8 cellular contexts compared by ENCODE assay signal in the genomic region with DNA sequence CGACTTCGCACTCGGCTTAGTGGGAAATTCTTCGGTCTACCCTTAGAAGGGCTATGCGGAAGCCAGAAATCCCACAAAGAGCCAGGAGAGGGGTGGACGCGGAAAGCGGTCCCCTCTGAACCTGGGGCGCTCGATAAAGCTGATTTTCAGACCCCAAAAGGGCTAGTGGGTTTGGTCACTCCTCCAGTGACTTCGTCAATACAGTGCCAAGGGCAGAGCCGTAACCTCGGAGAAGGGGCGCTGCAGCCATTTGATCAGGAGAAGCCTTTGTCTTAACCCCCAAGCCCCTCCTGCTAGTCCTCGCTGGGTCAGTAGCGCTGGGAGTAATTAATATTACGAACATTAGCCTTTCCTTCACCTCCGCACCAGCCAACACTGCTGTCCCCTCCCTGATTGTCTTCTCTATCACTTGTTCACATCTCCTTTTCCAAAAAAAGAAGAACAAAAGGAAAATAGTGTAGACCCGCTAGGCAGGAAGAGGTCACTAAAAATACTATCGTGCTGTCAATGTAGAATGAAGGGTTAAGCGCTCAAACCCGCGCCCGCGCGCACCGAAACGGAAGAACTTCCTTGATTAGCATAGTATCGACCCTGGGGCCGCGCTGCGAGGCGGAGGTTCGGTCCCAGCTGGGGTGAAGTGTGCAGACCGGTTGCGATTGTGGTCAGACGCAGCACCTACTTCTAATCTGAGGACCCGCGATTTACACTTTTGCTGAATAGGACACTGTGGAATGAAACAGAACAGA.
DNase-seq lines count a peak whose midpoint lies in the region; ATAC-seq, FAIRE-seq and TF ChIP-seq lines count a peak whose summit lies in the region.

No MANE protein-coding gene starts in this region.

- peaks cover 7% of the 10 kb centered on the region; the same call in 1 of the 2 replicates for H3K9me3 ChIP-seq in AG04450 (ENCODE audit: control insufficient read depth, insufficient read depth, low read length)
- H3K9me3 ChIP-seq in HUES64 (ENCODE audit: insufficient read depth, low read depth, low read length), result no peaks in the 10 kb centered on the region
- H3K9me3 ChIP-seq in GM12878 (replicated peaks; ENCODE audit: control insufficient read depth, insufficient read depth, low read length), result no peaks in the 10 kb centered on the region
- H3K9me3 ChIP-seq in iPS-18a (ENCODE audit: control insufficient read depth, low read depth, low read length), result no peaks in the 10 kb centered on the region
- H3K9me3 ChIP-seq in skeletal muscle satellite cell (replicated peaks; ENCODE audit: low read length), result no peaks in the 10 kb centered on the region

- TF ChIP-seq CTCF in AG04450 (IDR thresholded peaks at IDR 0.05; ENCODE audit: low read depth, low read length) (no peak), GM12878 (IDR thresholded peaks at IDR 0.05 in 2 of 3, conservative IDR thresholded peaks at IDR 0.05 in 1 of 3; ENCODE audit: control insufficient read depth in 2 of 3, extremely low read depth in 1 of 3, insufficient read depth in 1 of 3, low read depth in 3 of 3, low read length in 3 of 3) (no peak)

- no peaks in the 10 kb centered on the region for H3K79me2 ChIP-seq in GM12878 (ENCODE audit: control insufficient read depth, insufficient read depth, low read length)

- CTCF ChIA-PET in AG04450 (lab: Charles Lee) (interaction anchor here (1.7 to 1.8 kb wide), 2 partner anchors 111 to 166 kb away, joined by 7 to 8 read pairs; no protein-coding TSS in a partner anchor), GM12878 (lab: Yijun Ruan, JAX) (interaction anchor here (0.9 kb wide), 1 partner anchor 166 kb away, joined by 3 read pairs; no protein-coding TSS in a partner anchor)

- DNase-seq in AG04450 (ENCODE audit: low read depth, low spot score) (no peak), T-helper 2 cell (peak; percentile 7 to 55 (median 34)), GM12878 (ENCODE audit: low read depth, low spot score) (no peak)

- no peaks in the 10 kb centered on the region for H4K20me1 ChIP-seq in GM12878 (ENCODE audit: control insufficient read depth, insufficient read depth)

- intact Hi-C loops in GM12878 (cut with micrococcal nuclease; ENCODE audit: unreplicated experiment), result no loop called here

- no peak for TF ChIP-seq EP300 in GM12878 (IDR thresholded peaks at IDR 0.05; ENCODE audit: borderline replicate concordance in 1 of 2, control insufficient read depth in 1 of 2, low read depth in 2 of 2, low read length in 2 of 2)

- SMC1A ChIA-PET in GM12878 (lab: Charles Lee; ENCODE audit: uncharacterized antibody, unreplicated experiment), result interaction anchor here (1.0 to 1.2 kb wide), 2 partner anchors 43 to 657 kb away, joined by 3 read pairs; no protein-coding TSS in a partner anchor

- no peak overlapping the region; the same call in none of the 2 replicates for H2AFZ ChIP-seq in GM12878 (ENCODE audit: control insufficient read depth, low read depth, low read length)

- H3K4me1 ChIP-seq in HUES64 (ENCODE audit: insufficient read depth, low read length), result peaks cover 19% of the 10 kb centered on the region; the same call in 1 of the 2 replicates
- H3K4me1 ChIP-seq in GM12878 (ENCODE audit: control insufficient read depth, insufficient read depth, low read length), result peaks cover 18% of the 10 kb centered on the region
- peaks cover 11% of the 10 kb centered on the region for H3K4me1 ChIP-seq in iPS-18a (ENCODE audit: control insufficient read depth, low read depth, low read length)
- peaks cover 23% of the 10 kb centered on the region for H3K4me1 ChIP-seq in skeletal muscle satellite cell (ENCODE audit: control insufficient read depth, insufficient read depth, low read length)

- no TSS peak for BruUV-seq in GM12878 (replicated peaks; lab: Mats Ljungman, UMichigan)

- ATAC-seq in GM19043 (IDR thresholded peaks at IDR 0.05; ENCODE audit: low read depth, unreplicated experiment) (peak; percentile 41), GM12878 (peak; percentile 46), HG03025 (IDR thresholded peaks at IDR 0.05; ENCODE audit: low FRiP score, unreplicated experiment) (no peak)

- RAD21 ChIA-PET in GM12878 (lab: Charles Lee; ENCODE audit: unreplicated experiment), result interaction anchor here (0.6 kb wide), 1 partner anchor 15 kb away, joined by 3 read pairs; no protein-coding TSS in a partner anchor

- no peak for FAIRE-seq in GM12878 (lab: Jason Lieb, UNC)

- peak overlapping the region; percentile 98 for H3K4me2 ChIP-seq in GM12878 (ENCODE audit: control insufficient read depth, insufficient read depth)
- peak overlapping the region; percentile 88 for H3K4me2 ChIP-seq in skeletal muscle satellite cell (ENCODE audit: low read length)

- TF ChIP-seq POLR2A in GM12878 (IDR thresholded peaks at IDR 0.05; ENCODE audit: low read depth, low read length), result no peak

- POLR2A ChIA-PET in AG04450 (lab: Yijun Ruan, JAX) (no interaction called here), GM12878 (lab: Charles Lee) (no interaction called here)

- no peak overlapping the region for H3K27ac ChIP-seq in AG04450 (ENCODE audit: low read depth, low read length)
- no peak overlapping the region for H3K27ac ChIP-seq in HUES64 (ENCODE audit: low read depth, low read length)
- H3K27ac ChIP-seq in GM12878 (ENCODE audit: control insufficient read depth, insufficient read depth), result no peak overlapping the region
- no peak overlapping the region for H3K27ac ChIP-seq in iPS-18a (ENCODE audit: low read length)

- H3K4me3 ChIP-seq in AG04450 (ENCODE audit: low read depth, low read length), result peak overlapping the region; percentile 78
- H3K4me3 ChIP-seq in HUES64 (ENCODE audit: low read length), result peak overlapping the region; percentile 89
- peak overlapping the region; percentile 83 for H3K4me3 ChIP-seq in GM12878
- peak overlapping the region; percentile 93 for H3K4me3 ChIP-seq in iPS-18a (ENCODE audit: low read length)
- peak overlapping the region; percentile 70 for H3K4me3 ChIP-seq in skeletal muscle satellite cell (ENCODE audit: low read length)

- no peak overlapping the region for H3K9ac ChIP-seq in HUES64 (ENCODE audit: low read depth, low read length)
- H3K9ac ChIP-seq in GM12878 (ENCODE audit: control insufficient read depth, insufficient read depth, low read length), result no peak overlapping the region
- peak overlapping the region; percentile 21 for H3K9ac ChIP-seq in iPS-18a (ENCODE audit: low read length)
- peak overlapping the region; percentile 52 for H3K9ac ChIP-seq in skeletal muscle satellite cell (ENCODE audit: low read depth, low read length)

- no peak for TF ChIP-seq RAD21 in GM12878 (IDR thresholded peaks at IDR 0.05; ENCODE audit: insufficient read depth, low read depth, low read length)

- H3K36me3 ChIP-seq in HUES64 (ENCODE audit: insufficient read depth, low read length) (no peaks in the 10 kb centered on the region), GM12878 (ENCODE audit: control insufficient read depth in 2 of 2, insufficient read depth in 2 of 2, low read length in 1 of 2) (no peaks in the 10 kb centered on the region), iPS-18a (ENCODE audit: control insufficient read depth, low read depth, low read length) (no peaks in the 10 kb centered on the region), skeletal muscle satellite cell (ENCODE audit: insufficient read depth, low read length) (no peaks in the 10 kb centered on the region)

- peaks cover 19% of the 10 kb centered on the region for H3K27me3 ChIP-seq in AG04450 (ENCODE audit: control insufficient read depth, insufficient read depth, low read length)
- peaks cover 74% of the 10 kb centered on the region for H3K27me3 ChIP-seq in HUES64 (ENCODE audit: insufficient read depth, low read length)
- peaks cover 12 to 34% of the 10 kb centered on the region in 2 experiments for H3K27me3 ChIP-seq in GM12878 (replicated peaks in 1 of 2; ENCODE audit: control insufficient read depth in 2 of 2, insufficient read depth in 2 of 2, low read length in 1 of 2)
- H3K27me3 ChIP-seq in iPS-18a (ENCODE audit: control insufficient read depth, insufficient read depth, low read length), result peaks cover 70% of the 10 kb centered on the region
- peaks cover 42% of the 10 kb centered on the region for H3K27me3 ChIP-seq in skeletal muscle satellite cell (ENCODE audit: control insufficient read depth, insufficient read depth, low read length)

- in situ Hi-C loops in GM12878 (cut with MboI), result no loop called here

- under 1% methylated on average over 39 of the region's 39 CpGs for WGBS in HUES64
- 2% methylated on average over 39 of the region's 39 CpGs for WGBS in GM12878 (ENCODE audit: insufficient coverage, insufficient replicate concordance, low lambda C conversion rate, missing lambda C conversion rate)

TF ChIP-seq in GM12878, 131 proteins besides CTCF, POLR2A, EP300 and RAD21:
- no peak for TF ChIP-seq MTA2 (IDR thresholded peaks at IDR 0.05; ENCODE audit: low read depth)
- TF ChIP-seq BMI1 (IDR thresholded peaks at IDR 0.05; ENCODE audit: borderline replicate concordance), result 0 out of 2 replicates have a peak, but pooled peaks have one; percentile 17
TF ChIP-seq in GM12878: peak in this region for 1.

Comparison
In these comparisons a context has a peak if more than half of its experiments do, and no peak if none do; other contexts are left out.
1. DNase-seq: peak in T-helper 2 cell (5 of 5); none in AG04450 (single experiment) and GM12878 (single experiment).
2. H3K9ac ChIP-seq: peak in iPS-18a (single experiment) and skeletal muscle satellite cell (single experiment); none in HUES64 (single experiment) and GM12878 (single experiment).
3. Peak in every context shown above with its lines, with median percentiles within 50 percentile points of each other: H3K4me3 ChIP-seq.